ENCODE assay signal across 13 cellular contexts in genomic region chr3:48155122-48155521, GRCh38. TPM values are rescaled to one million over a fixed set of nuclear protein-coding genes. Genes with fewer than 3 reads are reported as not detected.
DNase-seq lines count a peak whose midpoint lies in the region; TF ChIP-seq lines count a peak whose summit lies in the region.
"Had no signal": no experiment of that assay in that cellular context is flagged by ENCODE, and none has a peak within 500 bp of the region (broad histone marks: within the 10 kb centered on the region; RNA-seq: fewer than 3 reads in every experiment).

No MANE protein-coding gene starts in this region.

- H3K4me1 Mint-ChIP-seq in HFFc6 (ENCODE audit: low read depth): peaks cover 63% of the 10 kb centered on the region

- no peaks in the 10 kb centered on the region for H4K20me1 ChIP-seq in hepatocyte (ENCODE audit: insufficient read depth, poor library complexity, severe bottlenecking)

- H3K9me3 ChIP-seq in adipocyte (ENCODE audit: control insufficient read depth, low read length) (no peaks in the 10 kb centered on the region), hepatocyte (ENCODE audit: low read depth) (no peaks in the 10 kb centered on the region)
- H3K9me3 ChIP-seq: adrenal gland had no signal

- H3K36me3 Mint-ChIP-seq in HFFc6 (ENCODE audit: low read depth): no peaks in the 10 kb centered on the region; the same call in 1 of the 2 replicates
- H3K36me3 Mint-ChIP-seq: CD8-positive, alpha-beta T cell had no signal

- H3K4me3 ChIP-seq in adipocyte (ENCODE audit: low read length): no peak overlapping the region
- no peak overlapping the region for H3K4me3 ChIP-seq in hepatocyte
- H3K4me3 ChIP-seq: adrenal gland had no signal

- H3K79me2 ChIP-seq in hepatocyte: no peaks in the 10 kb centered on the region

- no peaks in the 10 kb centered on the region for H3K9me2 ChIP-seq in hepatocyte (replicated peaks; ENCODE audit: insufficient read depth)

- H3K27ac ChIP-seq in hepatocyte: no peak overlapping the region

- no peaks in the 10 kb centered on the region for H3K9me3 Mint-ChIP-seq in HFFc6
- H3K9me3 Mint-ChIP-seq: CD8-positive, alpha-beta T cell; neural crest cell had no signal

- H2AFZ ChIP-seq in hepatocyte: no peak overlapping the region

- H3K9ac ChIP-seq in adipocyte (ENCODE audit: low read length): no peak overlapping the region

- DNase-seq in AG08395 (ENCODE audit: low spot score) (peak; percentile 73), HFFc6 (peak; percentile 86), adipocyte (ENCODE audit: low read depth) (peak; percentile 38), hepatocyte (ENCODE audit: low spot score) (peak; percentile 56), NCI-H510A treated with DMSO at 0.1 percent for 48 hours (lab: John Stamatoyannopoulos, UW) (no peak), CD1c-positive myeloid dendritic cell (ENCODE audit: extremely low spot score) (no peak), SIG-M5 treated with dmso at 0.1 percent for 504 hours (lab: John Stamatoyannopoulos, UW; ENCODE audit: unreplicated experiment) (no peak), inferior parietal cortex (ENCODE audit: extremely low spot score) (no peak)
- DNase-seq: CD8-positive, alpha-beta T cell; stimulated activated CD4-positive, alpha-beta T cell treated with anti-CD3 and anti-CD28 coated beads, Interleukin-1b, Interleukin-23, amount 100 ng/mL, for 48 hours; T-helper 9 cell had no signal

- H3K4me1 ChIP-seq in adipocyte (ENCODE audit: control insufficient read depth, insufficient read depth, low read length) (peaks cover 16% of the 10 kb centered on the region), hepatocyte (ENCODE audit: insufficient read depth) (no peaks in the 10 kb centered on the region)

- no peak overlapping the region for H3K4me2 ChIP-seq in hepatocyte

- no peak overlapping the region for H3K4me3 Mint-ChIP-seq in HFFc6
- H3K4me3 Mint-ChIP-seq: CD8-positive, alpha-beta T cell; neural crest cell had no signal

- H3K27me3 Mint-ChIP-seq in HFFc6 (ENCODE audit: insufficient read depth): peaks cover 2% of the 10 kb centered on the region; the same call in 1 of the 2 replicates

- H3K27ac Mint-ChIP-seq in HFFc6: peak overlapping the region; percentile 68
- H3K27ac Mint-ChIP-seq: CD8-positive, alpha-beta T cell had no signal

- WGBS in hepatocyte (ENCODE audit: low lambda C conversion rate, missing lambda C conversion rate): 61% methylated on average over 2 of the region's 2 CpGs

- no peak for TF ChIP-seq CTCF in HFFc6 (IDR thresholded peaks at IDR 0.05)
- no peak for TF ChIP-seq CTCF in hepatocyte (IDR thresholded peaks at IDR 0.05; ENCODE audit: poor library complexity)

- H3K36me3 ChIP-seq in adipocyte (ENCODE audit: control insufficient read depth, insufficient read depth, low read length, severe bottlenecking) (peaks cover 7% of the 10 kb centered on the region), hepatocyte (replicated peaks; ENCODE audit: insufficient read depth, low read depth) (no peaks in the 10 kb centered on the region)

- no peaks in the 10 kb centered on the region for H3K27me3 ChIP-seq in adipocyte (replicated peaks; ENCODE audit: control insufficient read depth, insufficient read depth, low read length)
- no peaks in the 10 kb centered on the region for H3K27me3 ChIP-seq in hepatocyte
- H3K27me3 ChIP-seq: adrenal gland had no signal

RNA-seq across cellular contexts. Expression of gene CDC25A, which starts 33.1 kb away (rescaled TPM):
- 10 to 100 TPM in 3 of 6 experiments, 1 to 10 TPM in 3; 5.4 to 12.4 (median 10.0) TPM for total RNA-seq in HFFc6 (2021; fragmentation: NEBNext Ultra II Directional; extraction: Animal tissue kit (Norgen Biotek cat#: 25700))
- 5.3 and 7.9 TPM in 2 replicates for total RNA-seq in hepatocyte
- polyA plus RNA-seq in hepatocyte: 3.7 and 5.5 TPM in 2 replicates

Comparison
In these comparisons a context has a peak if more than half of its experiments do, and no peak if none do; other contexts are left out.
1. DNase-seq: peak in AG08395 (single experiment), HFFc6 (single experiment), adipocyte (single experiment) and hepatocyte (single experiment); none in NCI-H510A treated with DMSO at 0.1 percent for 48 hours (single experiment), CD1c-positive myeloid dendritic cell (single experiment), SIG-M5 treated with dmso at 0.1 percent for 504 hours (single experiment) and inferior parietal cortex (single experiment).